ENCODE assay signal across 20 cellular contexts in the genomic region with DNA sequence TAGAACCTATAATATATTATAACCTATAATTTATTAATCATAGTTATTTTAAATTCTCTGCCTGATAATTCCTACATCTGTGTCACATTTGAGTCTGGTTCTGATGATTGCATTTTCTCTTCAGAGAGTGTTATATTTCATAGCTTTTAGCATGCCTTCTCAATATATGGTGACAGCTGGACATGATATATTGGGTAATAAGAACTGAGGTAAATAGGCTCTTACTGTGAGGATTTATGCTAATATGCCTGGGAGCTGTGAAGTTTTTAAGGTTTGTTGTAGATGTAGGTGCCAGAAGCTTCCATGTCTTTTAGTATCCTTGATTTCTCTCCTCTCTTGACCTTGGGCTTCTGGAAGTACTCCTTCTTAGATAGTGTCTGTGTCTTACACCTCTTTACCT.
"Had no signal": no experiment of that assay in that cellular context is flagged by ENCODE, and none has a peak within 500 bp of the region (broad histone marks: within the 10 kb centered on the region; RNA-seq: fewer than 3 reads in every experiment).

No MANE protein-coding gene starts in this region.

- H3K27me3 ChIP-seq: adrenal gland, breast epithelium, SJSA1 had no signal

- DNase-seq: activated CD4-positive, alpha-beta T cell treated with anti-CD3 and anti-CD28 coated beads for 4 hours; activated CD8-positive, alpha-beta memory T cell treated with anti-CD3 and anti-CD28 coated beads, Interleukin-2, amount 50 U/mL, for 4 hours; activated CD8-positive, alpha-beta T cell treated with anti-CD3 and anti-CD28 coated beads for 36 hours; activated gamma-delta T cell treated with Interleukin-2 at 50 U/mL for 16 hours; activated naive CD4-positive, alpha-beta T cell treated with anti-CD3 and anti-CD28 coated beads, Interleukin-2, amount 10 ng/mL, durations not matched to agents 7 days and 5 days; activated naive CD8-positive, alpha-beta T cell treated with anti-CD3 and anti-CD28 coated beads, Interleukin-2, amount 10 ng/mL, durations not matched to agents 7 days and 5 days; activated T-cell treated with anti-CD3 and anti-CD28 coated beads, Interleukin-2, amount 50 U/mL, for 72 hours; adrenal gland; anterior cingulate cortex; caudate nucleus; cortex of kidney; Karpas-422; MM.1S; NCI-H1105 treated with DMSO at 0.1 percent for 48 hours; NCI-H187; NCI-H226; NCI-H748 treated with DMSO at 0.1 percent for 48 hours had no signal

- H3K4me3 ChIP-seq: adrenal gland, breast epithelium, K562, SJSA1 had no signal

- FAIRE-seq: K562 had no signal

- H3K36me3 ChIP-seq: adrenal gland, breast epithelium, SJSA1 had no signal

- H3K4me1 ChIP-seq: adrenal gland, breast epithelium, SJSA1 had no signal

- H3K9me3 ChIP-seq: adrenal gland, breast epithelium, SJSA1 had no signal

- H3K27ac ChIP-seq: adrenal gland, breast epithelium, SJSA1 had no signal
